Comparison of ENCODE assay signal across 17 cellular contexts in the genomic region with DNA sequence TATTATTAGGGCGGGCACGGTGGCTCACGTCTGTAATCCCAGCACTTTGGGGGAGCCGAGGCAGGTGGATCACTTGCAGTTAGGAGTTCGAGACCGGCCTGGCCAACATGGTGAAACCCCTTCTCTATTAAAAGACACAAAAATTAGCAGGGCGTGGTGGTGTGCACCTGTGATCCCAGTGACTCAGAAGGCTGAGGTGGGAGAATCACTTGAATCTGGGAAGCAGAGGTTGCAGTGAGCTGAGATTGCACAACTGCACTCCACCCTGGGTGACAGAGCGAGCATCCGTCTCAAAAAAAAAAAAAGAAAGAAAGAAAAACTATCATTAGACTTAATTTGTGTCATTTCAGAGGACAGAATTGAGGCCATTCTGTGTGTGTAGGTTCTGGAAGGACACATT.
"Had no signal": no experiment of that assay in that cellular context is flagged by ENCODE, and none has a peak within 500 bp of the region (broad histone marks: within the 10 kb centered on the region; RNA-seq: fewer than 3 reads in every experiment).

No MANE protein-coding gene starts in this region.

- H3K9me3 ChIP-seq: SJSA1 had no signal

- H3K4me3 ChIP-seq: SJSA1, SK-N-MC had no signal

- H3K27me3 ChIP-seq: SJSA1 had no signal

- H3K36me3 ChIP-seq: SJSA1 had no signal

- DNase-seq: KBM-7, NCI-H1092, NCI-H1105 treated with DMSO at 0.1 percent for 48 hours, NCI-H1417 treated with DMSO at 0.1 percent for 48 hours, NCI-H146, NCI-H1694 treated with DMSO at 0.1 percent for 48 hours, NCI-H1930, NCI-H2081, NCI-H2107, NCI-H524, NCI-H526 treated with DMSO at 0.1 percent for 48 hours, NCI-H774, Right ventricle myocardium superior, RPMI8226, SIG-M5 had no signal

- H3K4me1 ChIP-seq: SJSA1 had no signal

- H3K27ac ChIP-seq: SJSA1, SK-N-MC had no signal
